ENCODE assay signal across 1 cellular context in the genomic region with DNA sequence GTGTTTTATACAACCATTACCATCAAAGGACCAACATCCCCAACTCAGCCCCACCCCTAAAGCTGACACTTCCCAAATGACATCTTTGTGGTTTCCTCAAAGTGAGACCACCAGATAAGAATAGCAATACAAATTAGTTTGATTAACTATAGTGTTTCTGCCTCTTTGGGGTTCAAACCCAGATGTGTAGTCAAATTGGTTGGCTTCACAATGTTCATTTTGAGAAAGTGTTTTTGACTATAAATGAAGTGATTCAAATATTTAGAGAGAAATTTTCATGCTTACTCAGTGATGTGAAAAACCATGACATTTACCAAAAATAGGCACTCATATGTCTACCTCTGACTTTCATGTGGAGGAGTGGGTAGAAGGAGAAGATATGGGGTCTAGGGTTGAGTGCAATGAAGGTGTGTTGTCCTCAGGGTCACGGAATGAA.
TF ChIP-seq lines count a peak whose summit lies in the region.

No MANE protein-coding gene starts in this region.

TF ChIP-seq in HepG2, 621 proteins besides CTCF, POLR2A, EP300 and RAD21 (continued from another document):
- TF ChIP-seq, protein P1, sequence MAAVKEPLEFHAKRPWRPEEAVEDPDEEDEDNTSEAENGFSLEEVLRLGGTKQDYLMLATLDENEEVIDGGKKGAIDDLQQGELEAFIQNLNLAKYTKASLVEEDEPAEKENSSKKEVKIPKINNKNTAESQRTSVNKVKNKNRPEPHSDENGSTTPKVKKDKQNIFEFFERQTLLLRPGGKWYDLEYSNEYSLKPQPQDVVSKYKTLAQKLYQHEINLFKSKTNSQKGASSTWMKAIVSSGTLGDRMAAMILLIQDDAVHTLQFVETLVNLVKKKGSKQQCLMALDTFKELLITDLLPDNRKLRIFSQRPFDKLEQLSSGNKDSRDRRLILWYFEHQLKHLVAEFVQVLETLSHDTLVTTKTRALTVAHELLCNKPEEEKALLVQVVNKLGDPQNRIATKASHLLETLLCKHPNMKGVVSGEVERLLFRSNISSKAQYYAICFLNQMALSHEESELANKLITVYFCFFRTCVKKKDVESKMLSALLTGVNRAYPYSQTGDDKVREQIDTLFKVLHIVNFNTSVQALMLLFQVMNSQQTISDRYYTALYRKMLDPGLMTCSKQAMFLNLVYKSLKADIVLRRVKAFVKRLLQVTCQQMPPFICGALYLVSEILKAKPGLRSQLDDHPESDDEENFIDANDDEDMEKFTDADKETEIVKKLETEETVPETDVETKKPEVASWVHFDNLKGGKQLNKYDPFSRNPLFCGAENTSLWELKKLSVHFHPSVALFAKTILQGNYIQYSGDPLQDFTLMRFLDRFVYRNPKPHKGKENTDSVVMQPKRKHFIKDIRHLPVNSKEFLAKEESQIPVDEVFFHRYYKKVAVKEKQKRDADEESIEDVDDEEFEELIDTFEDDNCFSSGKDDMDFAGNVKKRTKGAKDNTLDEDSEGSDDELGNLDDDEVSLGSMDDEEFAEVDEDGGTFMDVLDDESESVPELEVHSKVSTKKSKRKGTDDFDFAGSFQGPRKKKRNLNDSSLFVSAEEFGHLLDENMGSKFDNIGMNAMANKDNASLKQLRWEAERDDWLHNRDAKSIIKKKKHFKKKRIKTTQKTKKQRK (IDR thresholded peaks at IDR 0.05; ENCODE audit: low read length) = no peak
- TF ChIP-seq ZBTB3 (CRISPR knock-in tag; IDR thresholded peaks at IDR 0.05; ENCODE audit: borderline replicate concordance, low read depth) (no peak), RAD51 (IDR thresholded peaks at IDR 0.05; ENCODE audit: borderline replicate concordance) (no peak), NFRKB (IDR thresholded peaks at IDR 0.05) (no peak), ZFP82 (CRISPR knock-in tag; IDR thresholded peaks at IDR 0.05; ENCODE audit: borderline replicate concordance) (no peak), CBFB (CRISPR knock-in tag; IDR thresholded peaks at IDR 0.05) (no peak), RORA (CRISPR knock-in tag; IDR thresholded peaks at IDR 0.05) (no peak), MED1 (CRISPR knock-in tag; IDR thresholded peaks at IDR 0.05) (no peak), NR3C1 (CRISPR knock-in tag; IDR thresholded peaks at IDR 0.05) (no peak), NKX3-1 (CRISPR knock-in tag; IDR thresholded peaks at IDR 0.05) (no peak), ATRX (CRISPR knock-in tag; IDR thresholded peaks at IDR 0.05; ENCODE audit: borderline replicate concordance) (no peak)
- TF ChIP-seq, protein P2, sequence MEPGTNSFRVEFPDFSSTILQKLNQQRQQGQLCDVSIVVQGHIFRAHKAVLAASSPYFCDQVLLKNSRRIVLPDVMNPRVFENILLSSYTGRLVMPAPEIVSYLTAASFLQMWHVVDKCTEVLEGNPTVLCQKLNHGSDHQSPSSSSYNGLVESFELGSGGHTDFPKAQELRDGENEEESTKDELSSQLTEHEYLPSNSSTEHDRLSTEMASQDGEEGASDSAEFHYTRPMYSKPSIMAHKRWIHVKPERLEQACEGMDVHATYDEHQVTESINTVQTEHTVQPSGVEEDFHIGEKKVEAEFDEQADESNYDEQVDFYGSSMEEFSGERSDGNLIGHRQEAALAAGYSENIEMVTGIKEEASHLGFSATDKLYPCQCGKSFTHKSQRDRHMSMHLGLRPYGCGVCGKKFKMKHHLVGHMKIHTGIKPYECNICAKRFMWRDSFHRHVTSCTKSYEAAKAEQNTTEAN (CRISPR knock-in tag; conservative IDR thresholded peaks at IDR 0.05) = no peak
- TF ChIP-seq, protein P3, sequence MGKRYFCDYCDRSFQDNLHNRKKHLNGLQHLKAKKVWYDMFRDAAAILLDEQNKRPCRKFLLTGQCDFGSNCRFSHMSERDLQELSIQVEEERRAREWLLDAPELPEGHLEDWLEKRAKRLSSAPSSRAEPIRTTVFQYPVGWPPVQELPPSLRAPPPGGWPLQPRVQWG (CRISPR knock-in tag; IDR thresholded peaks at IDR 0.05; ENCODE audit: borderline replicate concordance, low read depth) = no peak
- TF ChIP-seq, protein P4, sequence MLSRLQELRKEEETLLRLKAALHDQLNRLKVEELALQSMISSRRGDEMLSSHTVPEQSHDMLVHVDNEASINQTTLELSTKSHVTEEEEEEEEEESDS (CRISPR knock-in tag; IDR thresholded peaks at IDR 0.05; ENCODE audit: borderline replicate concordance) = no peak
- TF ChIP-seq, protein P5, sequence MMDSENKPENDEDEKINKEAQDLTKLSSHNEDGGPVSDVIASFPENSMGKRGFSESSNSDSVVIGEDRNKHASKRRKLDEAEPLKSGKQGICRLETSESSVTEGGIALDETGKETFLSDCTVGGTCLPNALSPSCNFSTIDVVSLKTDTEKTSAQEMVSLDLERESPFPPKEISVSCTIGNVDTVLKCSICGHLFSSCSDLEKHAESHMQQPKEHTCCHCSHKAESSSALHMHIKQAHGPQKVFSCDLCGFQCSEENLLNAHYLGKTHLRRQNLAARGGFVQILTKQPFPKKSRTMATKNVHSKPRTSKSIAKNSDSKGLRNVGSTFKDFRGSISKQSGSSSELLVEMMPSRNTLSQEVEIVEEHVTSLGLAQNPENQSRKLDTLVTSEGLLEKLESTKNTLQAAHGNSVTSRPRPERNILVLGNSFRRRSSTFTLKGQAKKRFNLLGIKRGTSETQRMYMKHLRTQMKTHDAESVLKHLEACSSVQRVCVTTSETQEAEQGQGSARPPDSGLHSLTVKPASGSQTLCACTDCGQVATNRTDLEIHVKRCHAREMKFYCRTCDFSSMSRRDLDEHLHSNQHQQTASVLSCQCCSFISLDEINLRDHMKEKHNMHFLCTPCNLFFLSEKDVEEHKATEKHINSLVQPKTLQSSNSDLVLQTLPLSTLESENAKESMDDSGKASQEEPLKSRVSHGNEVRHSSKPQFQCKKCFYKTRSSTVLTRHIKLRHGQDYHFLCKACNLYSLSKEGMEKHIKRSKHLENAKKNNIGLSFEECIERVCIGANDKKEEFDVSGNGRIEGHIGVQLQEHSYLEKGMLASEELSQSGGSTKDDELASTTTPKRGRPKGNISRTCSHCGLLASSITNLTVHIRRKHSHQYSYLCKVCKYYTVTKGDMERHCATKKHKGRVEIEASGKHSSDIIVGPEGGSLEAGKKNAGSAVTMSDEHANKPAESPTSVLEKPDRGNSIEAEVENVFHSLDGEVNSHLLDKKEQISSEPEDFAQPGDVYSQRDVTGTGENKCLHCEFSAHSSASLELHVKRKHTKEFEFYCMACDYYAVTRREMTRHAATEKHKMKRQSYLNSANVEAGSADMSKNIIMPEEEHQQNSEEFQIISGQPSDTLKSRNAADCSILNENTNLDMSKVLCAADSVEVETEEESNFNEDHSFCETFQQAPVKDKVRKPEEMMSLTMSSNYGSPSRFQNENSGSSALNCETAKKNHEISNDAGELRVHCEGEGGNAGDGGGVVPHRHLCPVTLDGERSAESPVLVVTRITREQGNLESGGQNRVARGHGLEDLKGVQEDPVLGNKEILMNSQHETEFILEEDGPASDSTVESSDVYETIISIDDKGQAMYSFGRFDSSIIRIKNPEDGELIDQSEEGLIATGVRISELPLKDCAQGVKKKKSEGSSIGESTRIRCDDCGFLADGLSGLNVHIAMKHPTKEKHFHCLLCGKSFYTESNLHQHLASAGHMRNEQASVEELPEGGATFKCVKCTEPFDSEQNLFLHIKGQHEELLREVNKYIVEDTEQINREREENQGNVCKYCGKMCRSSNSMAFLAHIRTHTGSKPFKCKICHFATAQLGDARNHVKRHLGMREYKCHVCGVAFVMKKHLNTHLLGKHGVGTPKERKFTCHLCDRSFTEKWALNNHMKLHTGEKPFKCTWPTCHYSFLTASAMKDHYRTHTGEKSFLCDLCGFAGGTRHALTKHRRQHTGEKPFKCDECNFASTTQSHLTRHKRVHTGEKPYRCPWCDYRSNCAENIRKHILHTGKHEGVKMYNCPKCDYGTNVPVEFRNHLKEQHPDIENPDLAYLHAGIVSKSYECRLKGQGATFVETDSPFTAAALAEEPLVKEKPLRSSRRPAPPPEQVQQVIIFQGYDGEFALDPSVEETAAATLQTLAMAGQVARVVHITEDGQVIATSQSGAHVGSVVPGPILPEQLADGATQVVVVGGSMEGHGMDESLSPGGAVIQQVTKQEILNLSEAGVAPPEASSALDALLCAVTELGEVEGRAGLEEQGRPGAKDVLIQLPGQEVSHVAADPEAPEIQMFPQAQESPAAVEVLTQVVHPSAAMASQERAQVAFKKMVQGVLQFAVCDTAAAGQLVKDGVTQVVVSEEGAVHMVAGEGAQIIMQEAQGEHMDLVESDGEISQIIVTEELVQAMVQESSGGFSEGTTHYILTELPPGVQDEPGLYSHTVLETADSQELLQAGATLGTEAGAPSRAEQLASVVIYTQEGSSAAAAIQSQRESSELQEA (CRISPR knock-in tag; IDR thresholded peaks at IDR 0.05; ENCODE audit: not compliant biosample characterization) = no peak
